Comparison of ENCODE assay signal across 29 cellular contexts in genomic region chr4:132530846-132531245, GRCh38.
DNase-seq lines count a peak whose midpoint lies in the region; ATAC-seq and TF ChIP-seq lines count a peak whose summit lies in the region.
"Had no signal": no experiment of that assay in that cellular context is flagged by ENCODE, and none has a peak within 500 bp of the region (broad histone marks: within the 10 kb centered on the region; RNA-seq: fewer than 3 reads in every experiment).

No MANE protein-coding gene starts in this region.

- no peak overlapping the region for H3K4me3 ChIP-seq in OCI-LY7 (ENCODE audit: low read depth, low read length, poor library complexity, severe bottlenecking)
- H3K4me3 ChIP-seq: left lung, MG63, ovary, SJSA1 had no signal

- peaks cover 7% of the 10 kb centered on the region; the same call in 1 of the 2 replicates for H3K9me3 ChIP-seq in OCI-LY7 (ENCODE audit: low read length)
- H3K9me3 ChIP-seq: left lung, MG63, ovary, SJSA1 had no signal

- H3K27ac Mint-ChIP-seq in T-cell: no peak overlapping the region
- H3K27ac Mint-ChIP-seq: activated CD4-positive, alpha-beta T cell treated with anti-CD3 and anti-CD28 coated beads, Interleukin-2, amount 10 ng/mL, durations not matched to agents 7 days and 5 days; activated naive CD8-positive, alpha-beta T cell treated with anti-CD3 and anti-CD28 coated beads for 36 hours; CD8-positive, alpha-beta memory T cell; effector memory CD8-positive, alpha-beta T cell; memory B cell; stimulated activated memory B cell treated with anti-CD40 and anti-IgM and Interleukin-4, amounts not matched to agents 10 μg/mL and 1 μg/mL and 100 μg/mL, for 72 hours; type B pancreatic cell had no signal

- H3K4me1 ChIP-seq in OCI-LY7 (ENCODE audit: insufficient read depth, low read length, poor library complexity, severe bottlenecking): peaks cover 29% of the 10 kb centered on the region
- H3K4me1 ChIP-seq: left lung, SJSA1 had no signal

- no peak for TF ChIP-seq CTCF in OCI-LY7 (conservative IDR thresholded peaks at IDR 0.05; ENCODE audit: low read length)

- no peaks in the 10 kb centered on the region for H3K36me3 Mint-ChIP-seq in T-cell
- H3K36me3 Mint-ChIP-seq: activated naive CD8-positive, alpha-beta T cell treated with anti-CD3 and anti-CD28 coated beads for 36 hours; CD8-positive, alpha-beta memory T cell; memory B cell; stimulated activated memory B cell treated with anti-CD40 and anti-IgM and Interleukin-4, amounts not matched to agents 10 μg/mL and 1 μg/mL and 100 μg/mL, for 72 hours; type B pancreatic cell had no signal

- ATAC-seq in HG03460 (IDR thresholded peaks at IDR 0.05; ENCODE audit: unreplicated experiment): no peak
- ATAC-seq in T-cell (replicated peaks in 1 of 4): no peak
- ATAC-seq: effector memory CD8-positive, alpha-beta T cell; left lung; stimulated activated memory B cell treated with anti-CD40 and anti-IgM and Interleukin-4, amounts not matched to agents 10 μg/mL and 1 μg/mL and 100 μg/mL, for 72 hours had no signal

- no peaks in the 10 kb centered on the region for H3K9me2 ChIP-seq in OCI-LY7 (ENCODE audit: insufficient read depth, low read length)

- no peak overlapping the region for H3K4me3 Mint-ChIP-seq in T-cell
- H3K4me3 Mint-ChIP-seq: activated CD4-positive, alpha-beta T cell treated with anti-CD3 and anti-CD28 coated beads, Interleukin-2, amount 10 ng/mL, durations not matched to agents 7 days and 5 days; activated naive CD8-positive, alpha-beta T cell treated with anti-CD3 and anti-CD28 coated beads for 36 hours; CD8-positive, alpha-beta memory T cell; effector memory CD8-positive, alpha-beta T cell; H9; memory B cell; neural crest cell; stimulated activated memory B cell treated with anti-CD40 and anti-IgM and Interleukin-4, amounts not matched to agents 10 μg/mL and 1 μg/mL and 100 μg/mL, for 72 hours; type B pancreatic cell had no signal

- peaks cover 2% of the 10 kb centered on the region; the same call in 1 of the 2 replicates for H3K36me3 ChIP-seq in OCI-LY7 (ENCODE audit: insufficient read depth, low read length)
- H3K36me3 ChIP-seq: left lung, MG63, ovary, SJSA1 had no signal

- H3K79me2 ChIP-seq in OCI-LY7 (ENCODE audit: insufficient read depth, low read depth, low read length): no peaks in the 10 kb centered on the region

- peak overlapping the region; percentile 71; the same call in 1 of the 2 replicates for H2AFZ ChIP-seq in OCI-LY7 (ENCODE audit: low read length)

- H3K4me1 Mint-ChIP-seq in T-cell: no peaks in the 10 kb centered on the region
- H3K4me1 Mint-ChIP-seq: activated CD4-positive, alpha-beta T cell treated with anti-CD3 and anti-CD28 coated beads, Interleukin-2, amount 10 ng/mL, durations not matched to agents 7 days and 5 days; activated naive CD8-positive, alpha-beta T cell treated with anti-CD3 and anti-CD28 coated beads for 36 hours; CD8-positive, alpha-beta memory T cell; memory B cell; neural crest cell; stimulated activated memory B cell treated with anti-CD40 and anti-IgM and Interleukin-4, amounts not matched to agents 10 μg/mL and 1 μg/mL and 100 μg/mL, for 72 hours had no signal

- H4K20me1 ChIP-seq in OCI-LY7 (ENCODE audit: insufficient read depth, low read length): no peaks in the 10 kb centered on the region

- CTCF ChIA-PET in OCI-LY7 (lab: Charles Lee; ENCODE audit: unreplicated experiment): no interaction called here
- CTCF ChIA-PET in T-cell (lab: Charles Lee): no interaction called here

- BruUV-seq in OCI-LY7 (replicated peaks; lab: Mats Ljungman, UMichigan): no TSS peak

- H3K27me3 Mint-ChIP-seq in T-cell: no peaks in the 10 kb centered on the region
- H3K27me3 Mint-ChIP-seq: activated CD4-positive, alpha-beta T cell treated with anti-CD3 and anti-CD28 coated beads, Interleukin-2, amount 10 ng/mL, durations not matched to agents 7 days and 5 days; activated naive CD8-positive, alpha-beta T cell treated with anti-CD3 and anti-CD28 coated beads for 36 hours; CD8-positive, alpha-beta memory T cell; effector memory CD8-positive, alpha-beta T cell; memory B cell; stimulated activated memory B cell treated with anti-CD40 and anti-IgM and Interleukin-4, amounts not matched to agents 10 μg/mL and 1 μg/mL and 100 μg/mL, for 72 hours; type B pancreatic cell had no signal

- peak overlapping the region; percentile 42; the same call in 1 of the 2 replicates for H3K4me2 ChIP-seq in OCI-LY7 (ENCODE audit: low read length)

- peaks cover 2 to 7% (median 6%) of the 10 kb centered on the region in 3 donors for H3K9me3 Mint-ChIP-seq in T-cell
- H3K9me3 Mint-ChIP-seq: activated CD4-positive, alpha-beta T cell treated with anti-CD3 and anti-CD28 coated beads, Interleukin-2, amount 10 ng/mL, durations not matched to agents 7 days and 5 days; activated naive CD8-positive, alpha-beta T cell treated with anti-CD3 and anti-CD28 coated beads for 36 hours; H9; memory B cell; neural crest cell; stimulated activated memory B cell treated with anti-CD40 and anti-IgM and Interleukin-4, amounts not matched to agents 10 μg/mL and 1 μg/mL and 100 μg/mL, for 72 hours; type B pancreatic cell had no signal

- intact Hi-C loops in OCI-LY7 (cut with micrococcal nuclease; ENCODE audit: unreplicated experiment): no loop called here

- POLR2A ChIA-PET in OCI-LY7 (lab: Charles Lee): no interaction called here
- POLR2A ChIA-PET in T-cell (lab: Charles Lee): no interaction called here

- DNase-seq in COR-L47 (lab: John Stamatoyannopoulos, UW) (peak; percentile 10), DMS153 treated with DMSO at 0.1 percent for 48 hours (lab: John Stamatoyannopoulos, UW; ENCODE audit: unreplicated experiment) (peak; percentile 40), NCI-H1930 (lab: John Stamatoyannopoulos, UW) (peak; percentile 11 to 63), OCI-LY7 (ENCODE audit: low spot score) (no peak), cerebellum (ENCODE audit: low spot score) (no peak), T-cell (no peak)
- DNase-seq: activated CD4-positive, alpha-beta T cell treated with anti-CD3 and anti-CD28 coated beads, Interleukin-2, amount 10 ng/mL, durations not matched to agents 7 days and 5 days; activated effector memory CD4-positive, alpha-beta T cell treated with Interleukin-2 at 50 U/mL for 16 hours; activated naive CD8-positive, alpha-beta T cell treated with anti-CD3 and anti-CD28 coated beads for 36 hours; aorta; CD8-positive, alpha-beta memory T cell; effector memory CD8-positive, alpha-beta T cell; H9; KG1; left lung; MG63; NCI-H1694; NCI-H524 treated with DMSO at 0.1 percent for 48 hours; ovary; substantia nigra; T1000 had no signal

- peak overlapping the region; percentile 53 for H3K27ac ChIP-seq in OCI-LY7 (ENCODE audit: low read depth, low read length, poor library complexity, severe bottlenecking)
- H3K27ac ChIP-seq: left lung, ovary, RWPE1, SJSA1, VCaP had no signal

Comparison
In these comparisons a context has a peak if more than half of its experiments do, and no peak if none do; other contexts are left out.
1. DNase-seq: peak in COR-L47 (single experiment), DMS153 treated with DMSO at 0.1 percent for 48 hours (single experiment) and NCI-H1930 (2 of 2); none in OCI-LY7 (single experiment), cerebellum (single experiment) and T-cell (0 of 34).